Comparison of ENCODE assay signal across 8 cellular contexts in the genomic region with DNA sequence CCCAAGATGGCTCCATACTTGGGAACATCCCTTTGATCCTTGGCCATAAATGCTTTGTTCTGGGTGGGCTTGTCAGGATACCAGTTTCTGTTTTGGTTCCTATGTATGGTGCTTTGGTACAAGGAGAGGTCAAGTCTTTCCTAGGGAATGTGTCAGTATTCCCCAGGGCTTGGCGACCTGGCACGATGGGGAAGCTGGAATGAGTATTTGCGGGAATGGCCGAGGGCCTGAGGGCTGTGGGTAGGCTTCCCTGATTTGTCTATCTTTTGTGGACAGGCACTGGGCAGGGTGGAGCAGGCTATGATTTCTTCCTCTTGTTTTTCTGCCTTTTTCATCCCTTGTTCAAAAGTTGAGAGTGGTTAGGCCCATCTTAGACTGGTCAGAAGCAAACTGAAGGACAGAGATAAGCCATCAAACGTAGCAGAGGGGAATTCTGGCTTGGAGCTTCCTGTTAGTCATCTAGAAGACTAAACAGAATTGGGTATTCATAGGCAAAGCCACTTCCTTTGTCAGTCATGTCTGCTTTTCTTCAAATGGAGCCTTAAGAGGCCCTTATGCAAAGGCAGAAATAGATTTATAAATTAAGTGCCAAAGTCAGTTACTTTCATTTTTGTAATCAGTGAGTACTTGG. TPM values are rescaled to one million over a fixed set of nuclear protein-coding genes. Genes with fewer than 3 reads are reported as not detected.
A peak's percentile ranks its signal among the peaks of the same experiment; 100 is the strongest.
DNase-seq lines count a peak whose midpoint lies in the region; ATAC-seq and TF ChIP-seq lines count a peak whose summit lies in the region.

No MANE protein-coding gene starts in this region.

- H3K27me3 Mint-ChIP-seq in CD4-positive, alpha-beta T cell: no peaks in the 10 kb centered on the region

- CTCF ChIA-PET in CD4-positive, alpha-beta T cell (lab: Charles Lee): no interaction called here

- no peak overlapping the region for H3K4me3 ChIP-seq in skeletal muscle satellite cell (ENCODE audit: low read length)
- no peak overlapping the region for H3K4me3 ChIP-seq in MG63

- H3K9me3 ChIP-seq in CD4-positive, alpha-beta T cell (ENCODE audit: control insufficient read depth, low read length): no peaks in the 10 kb centered on the region
- H3K9me3 ChIP-seq in skeletal muscle satellite cell (replicated peaks; ENCODE audit: low read length) (no peaks in the 10 kb centered on the region), MG63 (no peaks in the 10 kb centered on the region)

- peak overlapping the region; percentile 17 for H3K27ac ChIP-seq in CD4-positive, alpha-beta T cell (ENCODE audit: low read depth, low read length)

- no peaks in the 10 kb centered on the region for H3K36me3 ChIP-seq in skeletal muscle satellite cell (ENCODE audit: insufficient read depth, low read length)
- H3K36me3 ChIP-seq in MG63: no peaks in the 10 kb centered on the region

- H3K27ac Mint-ChIP-seq in CD4-positive, alpha-beta T cell: peak overlapping the region; percentile 81
- peak overlapping the region; percentile 93 to 99 for H3K27ac Mint-ChIP-seq in activated naive CD4-positive, alpha-beta T cell treated with anti-CD3 and anti-CD28 coated beads, Interleukin-2, amount 50 U/mL, for 72 hours

- TF ChIP-seq CTCF in CD4-positive, alpha-beta T cell (IDR thresholded peaks at IDR 0.05): no peak

- H3K4me1 ChIP-seq in skeletal muscle satellite cell (ENCODE audit: control insufficient read depth, insufficient read depth, low read length): peaks cover 28% of the 10 kb centered on the region

- H3K4me2 ChIP-seq in skeletal muscle satellite cell (ENCODE audit: low read length): peak overlapping the region; percentile 14

- peaks cover 99% of the 10 kb centered on the region for H3K4me1 Mint-ChIP-seq in CD4-positive, alpha-beta T cell (ENCODE audit: low read depth)

- no peaks in the 10 kb centered on the region for H3K9me3 Mint-ChIP-seq in CD4-positive, alpha-beta T cell
- peaks cover 0 to 4% of the 10 kb centered on the region in 2 donors for H3K9me3 Mint-ChIP-seq in activated naive CD4-positive, alpha-beta T cell treated with anti-CD3 and anti-CD28 coated beads, Interleukin-2, amount 50 U/mL, for 72 hours

- peak overlapping the region; percentile 72 for H3K4me3 Mint-ChIP-seq in CD4-positive, alpha-beta T cell

- ATAC-seq in CD4-positive, alpha-beta T cell (ENCODE audit: poor library complexity): peak; percentile 58
- peak; percentile 51 for ATAC-seq in GM19372 (IDR thresholded peaks at IDR 0.05; ENCODE audit: low read depth, unreplicated experiment)
- ATAC-seq in HG03432 (IDR thresholded peaks at IDR 0.05; ENCODE audit: unreplicated experiment): peak; percentile 59
- peak; percentile 56 to 79 for ATAC-seq in activated naive CD4-positive, alpha-beta T cell treated with anti-CD3 and anti-CD28 coated beads, Interleukin-2, amount 50 U/mL, for 72 hours
- no peak for ATAC-seq in left colon

- peaks cover 83% of the 10 kb centered on the region for H3K36me3 Mint-ChIP-seq in CD4-positive, alpha-beta T cell (ENCODE audit: low read depth)
- peaks cover 5 to 56% of the 10 kb centered on the region in 2 donors for H3K36me3 Mint-ChIP-seq in activated naive CD4-positive, alpha-beta T cell treated with anti-CD3 and anti-CD28 coated beads, Interleukin-2, amount 50 U/mL, for 72 hours

- DNase-seq in CD4-positive, alpha-beta T cell: no peak
- DNase-seq in activated naive CD4-positive, alpha-beta T cell treated with anti-CD3 and anti-CD28 coated beads, Interleukin-2, amount 50 U/mL, for 72 hours (ENCODE audit: low spot score in 2 of 2): no peak
- DNase-seq in MG63 (no peak), left colon (no peak)
- no peak for DNase-seq in activated effector memory CD4-positive, alpha-beta T cell treated with anti-CD3 and anti-CD28 coated beads, Interleukin-2, amount 50 U/mL, for 16 hours

- no peak overlapping the region for H3K9ac ChIP-seq in skeletal muscle satellite cell (ENCODE audit: low read depth, low read length)

- H3K27me3 ChIP-seq in CD4-positive, alpha-beta T cell (ENCODE audit: control insufficient read depth, insufficient read depth, low read length): no peaks in the 10 kb centered on the region
- H3K27me3 ChIP-seq in skeletal muscle satellite cell (ENCODE audit: control insufficient read depth, insufficient read depth, low read length): no peaks in the 10 kb centered on the region
- H3K27me3 ChIP-seq in MG63: no peaks in the 10 kb centered on the region

- intact Hi-C loops in CD4-positive, alpha-beta T cell (cut with DNase I, micrococcal nuclease): loop anchor here in 1 of 2 experiments (5.0 kb wide), 1 partner anchor 69 kb away; a partner anchor contains a TSS
- intact Hi-C loops in left colon (cut with DNase I, micrococcal nuclease): no loop called here

- POLR2A ChIA-PET in CD4-positive, alpha-beta T cell (lab: Charles Lee): interaction anchor here (3.1 kb wide), 1 partner anchor 13 kb away, joined by 13 read pairs; a partner anchor contains a TSS

RNA-seq across cellular contexts. Expression of a gene that starts 13.7 kb away (rescaled TPM):
- 100 to 1,000 TPM; 220 to 229 TPM for total RNA-seq in CD4-positive, alpha-beta T cell
- 100 to 1,000 TPM; 210 to 220 TPM for total RNA-seq in activated naive CD4-positive, alpha-beta T cell treated with anti-CD3 and anti-CD28 coated beads, Interleukin-2, amount 50 U/mL, for 72 hours
- 0.76 and 1.7 TPM in 2 replicates for total RNA-seq in skeletal muscle satellite cell (2012; rRNA removed)
- total RNA-seq in MG63 (2014; rRNA removed; shearing (Covaris generic); ENCODE audit: low replicate concordance): 0.39 and 12.6 TPM in 2 replicates
- 10 to 100 TPM in 1 of 2 donors, 1 to 10 TPM in 1; 4.9 to 13.3 TPM for total RNA-seq in left colon

Comparison
In these comparisons a context has a peak if more than half of its experiments do, and no peak if none do; other contexts are left out.
1. RNA of a gene that starts 13.7 kb away (total RNA-seq): 220 to 229 TPM in CD4-positive, alpha-beta T cell and 210 to 220 TPM in activated naive CD4-positive, alpha-beta T cell treated with anti-CD3 and anti-CD28 coated beads, Interleukin-2, amount 50 U/mL, for 72 hours; 4.9 to 13.3 TPM in left colon and 0.39 to 12.6 TPM in MG63; every median in the first group is over 10 times any median in the second.